In the genomic region with DNA sequence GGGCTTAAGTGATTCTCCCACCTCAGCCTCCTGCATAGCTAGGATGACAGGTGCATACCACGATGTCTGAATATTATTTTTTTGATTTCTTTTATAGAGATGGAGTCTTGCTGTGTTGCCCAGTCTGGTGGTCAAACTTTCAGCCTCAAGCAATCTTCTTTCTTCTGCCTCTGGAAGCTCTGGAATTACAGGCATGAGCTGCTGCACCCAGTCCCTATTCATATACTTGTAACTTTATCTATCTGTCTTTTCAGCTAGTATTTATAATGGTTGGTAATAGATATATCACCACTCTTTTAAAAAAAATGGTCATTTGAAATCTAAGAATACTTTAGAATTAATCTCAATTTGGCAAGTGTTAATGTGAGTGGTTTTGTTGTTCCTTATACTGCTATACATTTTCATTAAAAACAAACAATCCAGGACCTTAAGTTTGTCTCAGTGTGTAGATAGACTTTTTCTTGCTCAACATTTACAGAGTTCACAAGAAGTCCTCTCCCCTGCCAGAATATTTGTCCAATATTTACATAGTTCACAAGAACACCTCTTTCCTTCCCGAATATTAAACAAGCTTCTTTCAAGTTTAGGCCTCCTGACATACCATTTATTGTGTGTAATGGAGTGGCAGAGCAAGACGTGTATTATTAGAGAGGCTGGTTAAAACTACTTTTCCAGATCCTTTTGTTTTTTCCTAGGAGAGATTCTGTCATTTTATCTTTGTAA, we compare ENCODE assay signal across 26 cellular contexts.
"Had no signal": no experiment of that assay in that cellular context is flagged by ENCODE, and none has a peak within 500 bp of the region (broad histone marks: within the 10 kb centered on the region; RNA-seq: fewer than 3 reads in every experiment).

No MANE protein-coding gene starts in this region.

- DNase-seq: naive thymus-derived CD4-positive, alpha-beta T cell; natural killer cell; occipital lobe; ovary; posterior cingulate gyrus; psoas muscle; right cardiac atrium; right lobe of liver; sigmoid colon; small intestine; stimulated activated CD4-positive, alpha-beta T cell treated with anti-CD3 and anti-CD28 coated beads, Interleukin-15, amount 100 ng/mL, for 24 hours; stimulated activated CD4-positive, alpha-beta T cell treated with anti-CD3 and anti-CD28 coated beads, Interleukin-2, amount 100 ng/mL, for 24 hours; stimulated activated CD4-positive, alpha-beta T cell treated with anti-CD3 and anti-CD28 coated beads, Interleukin-2, amount 100 ng/mL, for 48 hours; stimulated activated CD4-positive, alpha-beta T cell treated with anti-CD3 and anti-CD28 coated beads, Interleukin-4, amount 100 ng/mL, for 24 hours; stimulated activated naive CD4-positive, alpha-beta T cell; stimulated activated naive CD8-positive, alpha-beta T cell treated with anti-CD3 and anti-CD28 coated beads, Interleukin-15, amount 100 ng/mL, for 72 hours; stimulated activated naive CD8-positive, alpha-beta T cell treated with anti-CD3 and anti-CD28 coated beads, Interleukin-15, Interleukin-2, amounts not matched to agents 100 U/mL and 50 U/mL, for 24 hours; substantia nigra; testis; trophoblast cell had no signal

- H3K27me3 ChIP-seq: neural progenitor cell, ovary, right lobe of liver, sigmoid colon, suprapubic skin, testis, tibial nerve, vagina had no signal

- H3K4me3 ChIP-seq: neural progenitor cell, ovary, psoas muscle, right lobe of liver, sigmoid colon, suprapubic skin, testis, tibial nerve, vagina had no signal

- H3K36me3 ChIP-seq: neural progenitor cell, ovary, right lobe of liver, sigmoid colon, suprapubic skin, tibial nerve, vagina had no signal

- ATAC-seq: naive thymus-derived CD4-positive, alpha-beta T cell; natural killer cell; psoas muscle; right cardiac atrium; right lobe of liver; stimulated activated memory B cell treated with anti-CD40 and anti-IgM and Interleukin-4, amounts not matched to agents 10 μg/mL and 1 μg/mL and 100 μg/mL, for 72 hours; stimulated activated naive CD8-positive, alpha-beta T cell treated with anti-CD3 and anti-CD28 coated beads, Interleukin-15, amount 100 ng/mL, for 72 hours; stimulated activated naive CD8-positive, alpha-beta T cell treated with anti-CD3 and anti-CD28 coated beads, Interleukin-15, Interleukin-2, amounts not matched to agents 100 U/mL and 50 U/mL, for 24 hours had no signal

- H3K4me1 ChIP-seq: neural progenitor cell, parathyroid adenoma, psoas muscle, right lobe of liver, sigmoid colon, suprapubic skin, testis, tibial nerve, vagina had no signal

- H3K27ac ChIP-seq: neural progenitor cell, ovary, parathyroid adenoma, psoas muscle, right lobe of liver, suprapubic skin, testis, tibial nerve, vagina had no signal

- H3K9me3 ChIP-seq: ovary, psoas muscle, right lobe of liver, sigmoid colon, testis, vagina had no signal
